ENCODE assay signal across 8 cellular contexts in the genomic region with DNA sequence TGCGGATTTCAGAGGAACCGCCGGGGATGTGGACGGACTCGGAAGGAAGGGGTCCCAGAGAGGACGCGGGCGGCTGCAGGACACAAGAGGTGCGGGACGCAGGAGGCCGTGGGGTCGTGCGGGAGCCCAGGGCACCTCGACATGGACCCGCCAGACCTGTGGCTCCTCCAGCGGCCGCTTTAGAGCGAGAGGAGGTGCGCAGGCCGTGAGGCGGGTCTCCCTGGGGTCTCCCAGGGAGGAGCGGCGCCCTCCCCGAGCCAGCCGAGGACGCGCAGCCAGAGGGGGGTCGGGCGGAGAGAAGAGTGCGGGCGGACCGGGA. TPM values are rescaled to one million over a fixed set of nuclear protein-coding genes. Genes with fewer than 3 reads are reported as not detected.
A peak's percentile ranks its signal among the peaks of the same experiment; 100 is the strongest.
DNase-seq lines count a peak whose midpoint lies in the region; ATAC-seq and TF ChIP-seq lines count a peak whose summit lies in the region.

No MANE protein-coding gene starts in this region.

- H3K4me1 ChIP-seq in BLaER1 (peaks cover 18% of the 10 kb centered on the region), RWPE2 (ENCODE audit: insufficient read depth, poor library complexity, severe bottlenecking) (peaks cover 5% of the 10 kb centered on the region)

- H3K36me3 Mint-ChIP-seq in osteocyte (ENCODE audit: unreplicated experiment): peaks cover 2% of the 10 kb centered on the region

- peaks cover 26% of the 10 kb centered on the region for H3K4me1 Mint-ChIP-seq in osteocyte (ENCODE audit: unreplicated experiment)

- H3K4me2 ChIP-seq in BLaER1: peak overlapping the region; percentile 98

- ATAC-seq in GM21619 (IDR thresholded peaks at IDR 0.05; ENCODE audit: unreplicated experiment) (peak; percentile 11), RWPE2 (ENCODE audit: low read depth) (no peak; the same call in 2 of the 3 replicates)

- H3K27me3 Mint-ChIP-seq in osteocyte (ENCODE audit: unreplicated experiment): no peaks in the 10 kb centered on the region

- H3K36me3 ChIP-seq in BLaER1 (no peaks in the 10 kb centered on the region; the same call in 1 of the 2 replicates), RWPE2 (ENCODE audit: low read depth) (no peaks in the 10 kb centered on the region)

- CTCF ChIA-PET in GM10248 (lab: Yijun Ruan, JAX): interaction anchor here (1.5 to 1.6 kb wide), 3 partner anchors 19 to 22 kb away, joined by 3 to 9 read pairs (median 8); partner anchors contain the start of gene FLYWCH2

- H3K27ac ChIP-seq in BLaER1 (peak overlapping the region; percentile 74), RWPE2 (ENCODE audit: poor library complexity, severe bottlenecking) (peak overlapping the region; percentile 80), epithelial cell of prostate (peak overlapping the region; percentile 81)

- H3K9me3 ChIP-seq in BLaER1 (no peaks in the 10 kb centered on the region), RWPE2 (ENCODE audit: severe bottlenecking) (no peaks in the 10 kb centered on the region)

- H4K20me1 ChIP-seq in BLaER1: no peaks in the 10 kb centered on the region

- peak overlapping the region; percentile 94 for H3K4me3 Mint-ChIP-seq in osteocyte (ENCODE audit: unreplicated experiment)

- no peak for DNase-seq in RWPE2 (ENCODE audit: low spot score)
- DNase-seq in epithelial cell of prostate (ENCODE audit: low read depth, low spot score): no peak
- no peak for DNase-seq in osteocyte (ENCODE audit: extremely low spot score, unreplicated experiment)
- no peak for DNase-seq in GM10248 (ENCODE audit: extremely low spot score)
- DNase-seq in COLO668 (lab: John Stamatoyannopoulos, UW; ENCODE audit: unreplicated experiment): no peak
- no peak for DNase-seq in cortex of kidney (lab: John Stamatoyannopoulos, UW)

- H3K27me3 ChIP-seq in BLaER1 (no peaks in the 10 kb centered on the region), RWPE2 (ENCODE audit: insufficient read depth, poor library complexity, severe bottlenecking) (no peaks in the 10 kb centered on the region)

- no peaks in the 10 kb centered on the region for H3K9me3 Mint-ChIP-seq in osteocyte (ENCODE audit: unreplicated experiment)

- no peak for TF ChIP-seq CTCF in RWPE2 (IDR thresholded peaks at IDR 0.05; ENCODE audit: poor library complexity, severe bottlenecking)
- no peak for TF ChIP-seq CTCF in osteocyte (IDR thresholded peaks at IDR 0.05)
- no peak for TF ChIP-seq CTCF in GM10248 (IDR thresholded peaks at IDR 0.05; ENCODE audit: control extremely low read depth, extremely low read depth, low read depth, missing control alignments)

- POLR2A ChIA-PET in GM10248 (lab: Yijun Ruan, JAX): no interaction called here

- peak overlapping the region; percentile 86 for H3K9ac ChIP-seq in BLaER1

- H3K27ac Mint-ChIP-seq in osteocyte (ENCODE audit: unreplicated experiment): peak overlapping the region; percentile 93

- H3K4me3 ChIP-seq in BLaER1 (peak overlapping the region; percentile 90), RWPE2 (ENCODE audit: severe bottlenecking) (peak overlapping the region; percentile 76)

RNA-seq across cellular contexts. Expression of gene FLYWCH1, which starts 6.8 kb away (rescaled TPM):
- total RNA-seq in osteocyte: 38.9 and 46.4 TPM in 2 replicates

RNA-seq across cellular contexts. Expression of gene FLYWCH2, which starts 21.9 kb away (rescaled TPM):
- 49.6 and 54.0 TPM in 2 replicates for total RNA-seq in osteocyte

RNA-seq across cellular contexts. Expression of gene PRSS22, which starts 46.9 kb away (rescaled TPM):
- not detected in 2 replicates for total RNA-seq in osteocyte

RNA-seq across cellular contexts. Expression of gene KREMEN2, which starts 59.2 kb away (rescaled TPM):
- not detected in 2 replicates for total RNA-seq in osteocyte
